Comparison of ENCODE assay signal across 17 cellular contexts in genomic region chr3:168414149-168414548, GRCh38.
"Had no signal": no experiment of that assay in that cellular context is flagged by ENCODE, and none has a peak within 500 bp of the region (broad histone marks: within the 10 kb centered on the region; RNA-seq: fewer than 3 reads in every experiment).

No MANE protein-coding gene starts in this region.

- H3K4me3 ChIP-seq: colonic mucosa, heart left ventricle, neural progenitor cell, ovary, right atrium auricular region, tibial nerve had no signal

- ATAC-seq: heart left ventricle; natural killer cell; stimulated activated naive CD8-positive, alpha-beta T cell treated with anti-CD3 and anti-CD28 coated beads, Interleukin-15, Interleukin-2, amounts not matched to agents 100 U/mL and 50 U/mL, for 24 hours had no signal

- H3K9me3 ChIP-seq: colonic mucosa, ovary, right atrium auricular region, tibial nerve had no signal

- H3K36me3 ChIP-seq: colonic mucosa, heart left ventricle, neural progenitor cell, ovary, right atrium auricular region, tibial nerve had no signal

- H3K9ac ChIP-seq: neural progenitor cell had no signal

- H3K4me2 ChIP-seq: neural progenitor cell had no signal

- H3K27ac ChIP-seq: colonic mucosa, heart left ventricle, neural progenitor cell, ovary, right atrium auricular region, tibial nerve had no signal

- DNase-seq: colonic mucosa; dermis blood vessel endothelial cell; effector CD4-positive, alpha-beta T cell; endodermal cell; foreskin melanocyte; heart left ventricle; hippocampal formation; kidney glomerular epithelial cell; natural killer cell; nucleus accumbens; ovary; small intestine; stimulated activated CD4-positive, alpha-beta T cell treated with anti-CD3 and anti-CD28 coated beads, Interleukin-2, amount 100 ng/mL, for 48 hours; stimulated activated naive CD8-positive, alpha-beta T cell treated with anti-CD3 and anti-CD28 coated beads, Interleukin-15, Interleukin-2, amounts not matched to agents 100 U/mL and 50 U/mL, for 24 hours had no signal

- H2AFZ ChIP-seq: neural progenitor cell had no signal

- H3K4me1 ChIP-seq: colonic mucosa, heart left ventricle, right atrium auricular region, tibial nerve had no signal

- H3K27me3 ChIP-seq: colonic mucosa, heart left ventricle, neural progenitor cell, ovary, right atrium auricular region, tibial nerve had no signal
